3 cellular contexts compared by ENCODE assay signal in genomic region chr10:12577610-12578009, GRCh38.
"Had no signal": no experiment of that assay in that cellular context is flagged by ENCODE, and none has a peak within 500 bp of the region (broad histone marks: within the 10 kb centered on the region; RNA-seq: fewer than 3 reads in every experiment).

No MANE protein-coding gene starts in this region.

- H3K4me3 ChIP-seq: GM12878 had no signal

- DNase-seq: GDM1, GF-D8 had no signal
